In genomic region chr11:40732107-40732506, GRCh38 we compare ENCODE assay signal across 22 cellular contexts.
"Had no signal": no experiment of that assay in that cellular context is flagged by ENCODE, and none has a peak within 500 bp of the region (broad histone marks: within the 10 kb centered on the region; RNA-seq: fewer than 3 reads in every experiment).

No MANE protein-coding gene starts in this region.

- H3K9me3 ChIP-seq: testis had no signal

- H3K79me2 ChIP-seq: parathyroid adenoma had no signal

- ATAC-seq: activated CD8-positive, alpha-beta T cell treated with anti-CD3 and anti-CD28 coated beads, Interleukin-2, amount 10 ng/mL, durations not matched to agents 7 days and 5 days; activated naive CD4-positive, alpha-beta T cell treated with anti-CD3 and anti-CD28 coated beads, Interleukin-2, amount 50 U/mL, for 72 hours; stimulated activated naive B cell treated with anti-CD40 and anti-IgM and Interleukin-4, amounts not matched to agents 10 μg/mL and 1 μg/mL and 100 μg/mL, for 72 hours had no signal

- H3K27me3 ChIP-seq: brain microvascular endothelial cell, sigmoid colon, testis had no signal

- DNase-seq: activated CD4-positive, alpha-beta T cell treated with anti-CD3 and anti-CD28 coated beads for 1 hour; activated CD4-positive, alpha-beta T cell treated with anti-CD3 and anti-CD28 coated beads, Interleukin-2, amount 50 U/mL, for 1 hour; activated CD8-positive, alpha-beta T cell treated with anti-CD3 and anti-CD28 coated beads, Interleukin-2, amount 10 ng/mL, durations not matched to agents 7 days and 5 days; activated gamma-delta T cell treated with Interleukin-2 at 50 U/mL for 16 hours; activated T-cell treated with anti-CD3 and anti-CD28 coated beads, Interleukin-2, amount 50 U/mL, for 1 hour; aorta; brain microvascular endothelial cell; caudate nucleus; effector CD4-positive, alpha-beta T cell; mesenchymal stem cell; nephron progenitor cell; nucleus accumbens; sigmoid colon; stimulated activated CD4-positive, alpha-beta T cell treated with anti-CD3 and anti-CD28 coated beads, Interleukin-2, amount 100 ng/mL, for 48 hours; stimulated activated CD8-positive, alpha-beta memory T cell treated with anti-CD3 and anti-CD28 coated beads, Interleukin-4, amount 100 ng/mL, for 48 hours; stimulated activated naive B cell treated with anti-CD40 and anti-IgM and Interleukin-4, amounts not matched to agents 10 μg/mL and 1 μg/mL and 100 μg/mL, for 72 hours; T-helper 1 cell; T-helper 9 cell; testis had no signal

- H3K4me1 ChIP-seq: parathyroid adenoma, sigmoid colon, testis had no signal

- FAIRE-seq: endometrium had no signal

- H2AFZ ChIP-seq: parathyroid adenoma had no signal

- H3K4me3 ChIP-seq: sigmoid colon, testis had no signal

- H3K27ac ChIP-seq: brain microvascular endothelial cell, parathyroid adenoma, sigmoid colon, testis had no signal

- H3K9ac ChIP-seq: parathyroid adenoma had no signal

- H3K36me3 ChIP-seq: brain microvascular endothelial cell, sigmoid colon had no signal
